Comparison of ENCODE assay signal across 6 cellular contexts in the genomic region with DNA sequence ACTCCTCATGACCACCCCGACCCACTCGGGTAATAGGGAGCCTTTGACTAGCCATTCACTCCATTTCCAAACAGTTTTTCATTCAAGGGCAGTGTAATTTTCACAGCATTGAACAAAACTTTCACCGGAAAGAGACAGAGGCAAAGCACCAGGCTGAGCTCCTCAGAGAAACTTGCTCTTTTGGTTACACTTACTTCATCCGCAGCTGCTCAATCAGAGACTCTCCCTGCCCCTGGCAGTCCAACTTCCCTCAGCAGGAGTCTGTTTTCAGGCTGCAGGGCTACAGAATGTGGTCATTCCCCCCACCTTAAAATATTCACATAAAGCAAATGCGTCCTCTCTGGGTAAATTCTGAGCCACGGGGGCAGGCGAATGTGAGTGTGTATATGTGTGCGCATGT.
"Had no signal": no experiment of that assay in that cellular context is flagged by ENCODE, and none has a peak within 500 bp of the region (broad histone marks: within the 10 kb centered on the region; RNA-seq: fewer than 3 reads in every experiment).

No MANE protein-coding gene starts in this region.

- ATAC-seq: GM23338, HCT116, HepG2 had no signal

- DNase-seq: HFFc6 had no signal

- H3K27ac ChIP-seq: HL-60 had no signal

- H3K4me2 ChIP-seq: GM23338 had no signal

- H3K4me3 ChIP-seq: GM23338, HAP-1 had no signal

- H3K4me1 ChIP-seq: HAP-1 had no signal

- H3K36me3 ChIP-seq: HAP-1 had no signal

- H3K9me3 ChIP-seq: HAP-1 had no signal

- H2AFZ ChIP-seq: GM23338 had no signal
